Comparison of ENCODE assay signal across 16 cellular contexts in genomic region chr10:62626817-62627216, GRCh38.
DNase-seq lines count a peak whose midpoint lies in the region; ATAC-seq and TF ChIP-seq lines count a peak whose summit lies in the region.
"Had no signal": no experiment of that assay in that cellular context is flagged by ENCODE, and none has a peak within 500 bp of the region (broad histone marks: within the 10 kb centered on the region; RNA-seq: fewer than 3 reads in every experiment).

No MANE protein-coding gene starts in this region.

- TF ChIP-seq CTCF in fibroblast of pulmonary artery (IDR thresholded peaks at IDR 0.05; ENCODE audit: low read length, missing control alignments): no peak

- ATAC-seq in SK-N-SH treated with all-trans-retinoic acid at 6 μM for 48 hours (peak; percentile 32; the same call in 2 of the 3 replicates), HG02610 (IDR thresholded peaks at IDR 0.05; ENCODE audit: unreplicated experiment) (no peak), GM21526 (IDR thresholded peaks at IDR 0.05; ENCODE audit: low FRiP score, unreplicated experiment) (no peak)
- ATAC-seq: esophagus mucosa had no signal

- DNase-seq in stimulated activated CD4-positive, alpha-beta T cell treated with anti-CD3 and anti-CD28 coated beads, Interleukin-4, amount 100 ng/mL, for 24 hours: peak; percentile 30
- DNase-seq in stimulated activated CD4-positive, alpha-beta T cell treated with anti-CD3 and anti-CD28 coated beads, Interleukin-4, amount 100 ng/mL, for 4 hours: no peak
- DNase-seq in fibroblast of pulmonary artery (ENCODE audit: low read depth) (peak; percentile 22), stromal cell of bone marrow (ENCODE audit: low read depth) (peak; percentile 73), Kasumi-1 (lab: John Stamatoyannopoulos, UW) (no peak)
- DNase-seq: cerebellar nuclear complex, GDM1, immature natural killer cell, MV-4-11, NCI-H446 treated with DMSO at 0.1 percent for 48 hours, Peyer's patch, substantia nigra had no signal

- no peak overlapping the region for H3K4me3 ChIP-seq in fibroblast of pulmonary artery (replicated peaks; ENCODE audit: low read depth, low read length)
- H3K4me3 ChIP-seq: Peyer's patch had no signal

TF ChIP-seq in SK-N-SH treated with all-trans-retinoic acid at 6 μM for 48 hours, 23 proteins besides CTCF, POLR2A, EP300 and RAD21:
- TF ChIP-seq, protein P1, sequence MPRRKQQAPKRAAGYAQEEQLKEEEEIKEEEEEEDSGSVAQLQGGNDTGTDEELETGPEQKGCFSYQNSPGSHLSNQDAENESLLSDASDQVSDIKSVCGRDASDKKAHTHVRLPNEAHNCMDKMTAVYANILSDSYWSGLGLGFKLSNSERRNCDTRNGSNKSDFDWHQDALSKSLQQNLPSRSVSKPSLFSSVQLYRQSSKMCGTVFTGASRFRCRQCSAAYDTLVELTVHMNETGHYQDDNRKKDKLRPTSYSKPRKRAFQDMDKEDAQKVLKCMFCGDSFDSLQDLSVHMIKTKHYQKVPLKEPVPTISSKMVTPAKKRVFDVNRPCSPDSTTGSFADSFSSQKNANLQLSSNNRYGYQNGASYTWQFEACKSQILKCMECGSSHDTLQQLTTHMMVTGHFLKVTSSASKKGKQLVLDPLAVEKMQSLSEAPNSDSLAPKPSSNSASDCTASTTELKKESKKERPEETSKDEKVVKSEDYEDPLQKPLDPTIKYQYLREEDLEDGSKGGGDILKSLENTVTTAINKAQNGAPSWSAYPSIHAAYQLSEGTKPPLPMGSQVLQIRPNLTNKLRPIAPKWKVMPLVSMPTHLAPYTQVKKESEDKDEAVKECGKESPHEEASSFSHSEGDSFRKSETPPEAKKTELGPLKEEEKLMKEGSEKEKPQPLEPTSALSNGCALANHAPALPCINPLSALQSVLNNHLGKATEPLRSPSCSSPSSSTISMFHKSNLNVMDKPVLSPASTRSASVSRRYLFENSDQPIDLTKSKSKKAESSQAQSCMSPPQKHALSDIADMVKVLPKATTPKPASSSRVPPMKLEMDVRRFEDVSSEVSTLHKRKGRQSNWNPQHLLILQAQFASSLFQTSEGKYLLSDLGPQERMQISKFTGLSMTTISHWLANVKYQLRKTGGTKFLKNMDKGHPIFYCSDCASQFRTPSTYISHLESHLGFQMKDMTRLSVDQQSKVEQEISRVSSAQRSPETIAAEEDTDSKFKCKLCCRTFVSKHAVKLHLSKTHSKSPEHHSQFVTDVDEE (CRISPR knock-in tag; IDR thresholded peaks at IDR 0.05): no peak
- TF ChIP-seq POU6F1 (CRISPR knock-in tag; IDR thresholded peaks at IDR 0.05; ENCODE audit: borderline replicate concordance, low read depth): no peak
- TF ChIP-seq RARB (CRISPR knock-in tag; IDR thresholded peaks at IDR 0.05): no peak
- TF ChIP-seq ARNTL (CRISPR knock-in tag; IDR thresholded peaks at IDR 0.05; ENCODE audit: borderline replicate concordance, low read depth): no peak
- no peak for TF ChIP-seq TCF4 (CRISPR knock-in tag; IDR thresholded peaks at IDR 0.05; ENCODE audit: borderline replicate concordance)
- no peak for TF ChIP-seq ZNF70 (CRISPR knock-in tag; IDR thresholded peaks at IDR 0.05)
- TF ChIP-seq PATZ1 (CRISPR knock-in tag; IDR thresholded peaks at IDR 0.05; ENCODE audit: borderline replicate concordance): no peak
- TF ChIP-seq ZNF8 (CRISPR knock-in tag; IDR thresholded peaks at IDR 0.05): no peak
- TF ChIP-seq TOX (CRISPR knock-in tag; IDR thresholded peaks at IDR 0.05; ENCODE audit: borderline replicate concordance): no peak

Comparison
In these comparisons a context has a peak if more than half of its experiments do, and no peak if none do; other contexts are left out.
1. DNase-seq: peak in stimulated activated CD4-positive, alpha-beta T cell treated with anti-CD3 and anti-CD28 coated beads, Interleukin-4, amount 100 ng/mL, for 24 hours (single experiment), fibroblast of pulmonary artery (single experiment) and stromal cell of bone marrow (single experiment); none in stimulated activated CD4-positive, alpha-beta T cell treated with anti-CD3 and anti-CD28 coated beads, Interleukin-4, amount 100 ng/mL, for 4 hours (0 of 2) and Kasumi-1 (0 of 2).